Comparison of ENCODE assay signal across 8 cellular contexts in genomic region chr13:26929971-26930730, GRCh38.
DNase-seq lines count a peak whose midpoint lies in the region; ATAC-seq and TF ChIP-seq lines count a peak whose summit lies in the region.

No MANE protein-coding gene starts in this region.

- H3K27me3 Mint-ChIP-seq in CD8-positive, alpha-beta T cell (ENCODE audit: low read depth), result peaks cover 2% of the 10 kb centered on the region
- H3K27me3 Mint-ChIP-seq in WTC11 (ENCODE audit: low read depth), result no peaks in the 10 kb centered on the region; the same call in 1 of the 2 replicates

- ATAC-seq in CD8-positive, alpha-beta T cell, result peak; percentile 44
- peak; percentile 93 for ATAC-seq in WTC11
- no peak for ATAC-seq in HG03460 (IDR thresholded peaks at IDR 0.05; ENCODE audit: unreplicated experiment)

- H3K36me3 ChIP-seq in CD8-positive, alpha-beta T cell (ENCODE audit: insufficient read depth, low read length), result no peaks in the 10 kb centered on the region
- H3K36me3 ChIP-seq in HEK293 (ENCODE audit: control insufficient read depth in 2 of 2, insufficient read depth in 1 of 2, low read length in 2 of 2), result no peaks in the 10 kb centered on the region
- no peaks in the 10 kb centered on the region for H3K36me3 ChIP-seq in mammary epithelial cell (ENCODE audit: insufficient read depth, low read length)

- no peak overlapping the region for H3K4me3 Mint-ChIP-seq in CD8-positive, alpha-beta T cell
- H3K4me3 Mint-ChIP-seq in WTC11, result peak overlapping the region; percentile 59

- dilution Hi-C loops in mammary epithelial cell (cut with HindIII; ENCODE audit: low sequenced_read_pairs), result no loop called here

- intact Hi-C loops in CD8-positive, alpha-beta T cell (cut with DNase I, micrococcal nuclease), result loop anchor here (1.0 to 5.0 kb wide), 4 partner anchors 208 to 746 kb away; no protein-coding TSS in a partner anchor
- intact Hi-C loops in mammary epithelial cell (cut with micrococcal nuclease), result loop anchor here (1.0 to 2.0 kb wide), 3 partner anchors 57 to 745 kb away; no protein-coding TSS in a partner anchor

- in situ Hi-C loops in mammary epithelial cell (cut with MboI; ENCODE audit: low sequenced_read_pairs in 2 of 2), result loop anchor here (5.0 to 10.0 kb wide), 2 partner anchors 215 to 223 kb away; no protein-coding TSS in a partner anchor

- peak; percentile 51 to 83 (median 64) for DNase-seq in CD8-positive, alpha-beta T cell
- DNase-seq in NCI-H2227 (lab: John Stamatoyannopoulos, UW; ENCODE audit: unreplicated experiment) (peak; percentile 90), WTC11 (ENCODE audit: low spot score) (peak; percentile 89), mammary epithelial cell (peak; percentile 28), iris pigment epithelial cell (ENCODE audit: low read depth) (peak; percentile 57)
- peak; percentile 52 to 56 for DNase-seq in stimulated activated CD4-positive, alpha-beta T cell treated with anti-CD3 and anti-CD28 coated beads, Interleukin-15, amount 100 ng/mL, for 48 hours (ENCODE audit: low read depth in 2 of 2)

- H3K27ac ChIP-seq in CD8-positive, alpha-beta T cell (ENCODE audit: low read depth, low read length), result no peak overlapping the region
- H3K27ac ChIP-seq in HEK293 (ENCODE audit: extremely low read depth, low read depth, low read length) (no peak overlapping the region), mammary epithelial cell (ENCODE audit: insufficient read depth, low read depth, low read length) (no peak overlapping the region)

- CTCF ChIA-PET in CD8-positive, alpha-beta T cell (lab: Charles Lee), result interaction anchor here (0.6 to 7.0 kb wide), 25 partner anchors 9 to 793 kb away, joined by 3 to 65 read pairs (median 4); no protein-coding TSS in a partner anchor
- CTCF ChIA-PET in HEK293 (lab: Yijun Ruan, JAX), result interaction anchor here (0.6 to 2.8 kb wide), 31 partner anchors 8 to 1712 kb away, joined by 3 to 10 read pairs (median 4); no protein-coding TSS in a partner anchor
- CTCF ChIA-PET in WTC11 (lab: Charles Lee), result interaction anchor here (0.5 to 3.1 kb wide), 49 partner anchors 11 to 1257 kb away, joined by 3 to 32 read pairs (median 4); no protein-coding TSS in a partner anchor
- CTCF ChIA-PET in mammary epithelial cell (lab: Charles Lee; ENCODE audit: low non-redundant PET), result interaction anchor here (0.6 to 0.7 kb wide), 2 partner anchors 220 to 728 kb away, joined by 4 to 12 read pairs; no protein-coding TSS in a partner anchor

- no peaks in the 10 kb centered on the region for H4K20me1 ChIP-seq in mammary epithelial cell (ENCODE audit: insufficient read depth, low read length)

- H3K27ac Mint-ChIP-seq in CD8-positive, alpha-beta T cell, result no peak overlapping the region
- H3K27ac Mint-ChIP-seq in WTC11, result 0 out of 2 replicates have a peak overlapping the region, but pooled peaks have one; percentile 33

- 8% methylated on average over 20 of the region's 21 CpGs for WGBS in mammary epithelial cell (ENCODE audit: low coverage, missing lambda C conversion rate)

- POLR2A ChIA-PET in CD8-positive, alpha-beta T cell (lab: Charles Lee), result interaction anchor here (0.6 kb wide), 1 partner anchor 89 kb away, joined by 3 read pairs; no protein-coding TSS in a partner anchor
- POLR2A ChIA-PET in HEK293 (lab: Yijun Ruan, JAX), result interaction anchor here (0.6 kb wide), 1 partner anchor 898 kb away, joined by 8 read pairs; no protein-coding TSS in a partner anchor
- POLR2A ChIA-PET in WTC11 (lab: Charles Lee), result interaction anchor here (0.5 to 0.7 kb wide), 3 partner anchors 10 to 159 kb away, joined by 3 to 6 read pairs (median 5); no protein-coding TSS in a partner anchor

- no peak overlapping the region for H3K4me3 ChIP-seq in CD8-positive, alpha-beta T cell (ENCODE audit: low read depth, low read length)
- no peak overlapping the region for H3K4me3 ChIP-seq in HEK293 (ENCODE audit: low read depth, low read length)
- no peak overlapping the region for H3K4me3 ChIP-seq in mammary epithelial cell (replicated peaks in 1 of 3; ENCODE audit: insufficient read depth in 1 of 3, low read depth in 2 of 3, low read length in 3 of 3)

- H3K4me1 Mint-ChIP-seq in CD8-positive, alpha-beta T cell (ENCODE audit: low read depth), result peaks cover 3% of the 10 kb centered on the region
- H3K4me1 Mint-ChIP-seq in WTC11, result 0 out of 2 replicates have a peak, but pooled peaks cover 2% of the 10 kb centered on the region

- H2AFZ ChIP-seq in mammary epithelial cell (ENCODE audit: low read depth, low read length), result peak overlapping the region; percentile 46

- H3K4me1 ChIP-seq in CD8-positive, alpha-beta T cell (ENCODE audit: insufficient read depth, low read length), result no peaks in the 10 kb centered on the region
- no peaks in the 10 kb centered on the region for H3K4me1 ChIP-seq in HEK293 (ENCODE audit: control insufficient read depth, insufficient read depth, low read length)
- H3K4me1 ChIP-seq in mammary epithelial cell (ENCODE audit: insufficient read depth, low read length), result no peaks in the 10 kb centered on the region

- TF ChIP-seq CTCF in CD8-positive, alpha-beta T cell (IDR thresholded peaks at IDR 0.05), result peak; percentile 96
- TF ChIP-seq CTCF in HEK293 (tag by site-specific recombination; IDR thresholded peaks at IDR 0.05) (peak; percentile 51; the same call in 1 of the 2 replicates), WTC11 (IDR thresholded peaks at IDR 0.05) (peak; percentile 97), mammary epithelial cell (conservative IDR thresholded peaks at IDR 0.05 in 1 of 2, IDR thresholded peaks at IDR 0.05 in 1 of 2; ENCODE audit: extremely low read depth in 1 of 2, insufficient read depth in 1 of 2, low read depth in 1 of 2, low read length in 2 of 2) (peak; percentile 86 to 89)

- BruUV-seq in mammary epithelial cell (replicated peaks; lab: Mats Ljungman, UMichigan), result no TSS peak

- no peaks in the 10 kb centered on the region for H3K27me3 ChIP-seq in CD8-positive, alpha-beta T cell (ENCODE audit: insufficient read depth, low read length)
- no peaks in the 10 kb centered on the region for H3K27me3 ChIP-seq in mammary epithelial cell (ENCODE audit: insufficient read depth, low read length)

- no peaks in the 10 kb centered on the region for H3K9me3 ChIP-seq in CD8-positive, alpha-beta T cell (ENCODE audit: low read length)
- H3K9me3 ChIP-seq in HEK293 (ENCODE audit: control insufficient read depth, insufficient read depth, low read depth, low read length) (no peaks in the 10 kb centered on the region), mammary epithelial cell (replicated peaks; ENCODE audit: insufficient read depth, low read length) (no peaks in the 10 kb centered on the region)

- H3K36me3 Mint-ChIP-seq in CD8-positive, alpha-beta T cell, result no peaks in the 10 kb centered on the region
- H3K36me3 Mint-ChIP-seq in WTC11, result no peaks in the 10 kb centered on the region

- no peaks in the 10 kb centered on the region for H3K9me3 Mint-ChIP-seq in CD8-positive, alpha-beta T cell
- peaks cover 5% of the 10 kb centered on the region; the same call in 1 of the 2 replicates for H3K9me3 Mint-ChIP-seq in WTC11

- H3K9ac ChIP-seq in mammary epithelial cell (ENCODE audit: insufficient read depth, low read length), result no peak overlapping the region

- H3K4me2 ChIP-seq in mammary epithelial cell (ENCODE audit: insufficient read depth, low read depth, low read length), result no peak overlapping the region

- no peaks in the 10 kb centered on the region for H3K79me2 ChIP-seq in mammary epithelial cell (ENCODE audit: insufficient read depth, low read length)

TF ChIP-seq in HEK293, 187 proteins besides CTCF, POLR2A, EP300 and RAD21 (continues in another document):
- peak; percentile 59 for TF ChIP-seq ZNF366 (tag by site-specific recombination; conservative IDR thresholded peaks at IDR 0.05)
- TF ChIP-seq, protein P1, sequence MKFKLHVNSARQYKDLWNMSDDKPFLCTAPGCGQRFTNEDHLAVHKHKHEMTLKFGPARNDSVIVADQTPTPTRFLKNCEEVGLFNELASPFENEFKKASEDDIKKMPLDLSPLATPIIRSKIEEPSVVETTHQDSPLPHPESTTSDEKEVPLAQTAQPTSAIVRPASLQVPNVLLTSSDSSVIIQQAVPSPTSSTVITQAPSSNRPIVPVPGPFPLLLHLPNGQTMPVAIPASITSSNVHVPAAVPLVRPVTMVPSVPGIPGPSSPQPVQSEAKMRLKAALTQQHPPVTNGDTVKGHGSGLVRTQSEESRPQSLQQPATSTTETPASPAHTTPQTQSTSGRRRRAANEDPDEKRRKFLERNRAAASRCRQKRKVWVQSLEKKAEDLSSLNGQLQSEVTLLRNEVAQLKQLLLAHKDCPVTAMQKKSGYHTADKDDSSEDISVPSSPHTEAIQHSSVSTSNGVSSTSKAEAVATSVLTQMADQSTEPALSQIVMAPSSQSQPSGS (tag by site-specific recombination; IDR thresholded peaks at IDR 0.05; ENCODE audit: low read depth), result peak; percentile 86
- TF ChIP-seq ZNF19 (tag by site-specific recombination; IDR thresholded peaks at IDR 0.05; ENCODE audit: low read depth), result no peak
- 0 out of 2 replicates have a peak, but pooled peaks have one; percentile 60 for TF ChIP-seq ZNF561 (tag by site-specific recombination; IDR thresholded peaks at IDR 0.05; ENCODE audit: borderline replicate concordance)
- peak; percentile 94 for TF ChIP-seq ZNF629 (tag by site-specific recombination; IDR thresholded peaks at IDR 0.05)
- peak; percentile 76 for TF ChIP-seq ZNF660 (tag by site-specific recombination; IDR thresholded peaks at IDR 0.05)

TF ChIP-seq in WTC11, 78 proteins besides CTCF, POLR2A, EP300 and RAD21:
- TF ChIP-seq SMAD4 (CRISPR knock-in tag; IDR thresholded peaks at IDR 0.05) (no peak), ZBTB21 (CRISPR knock-in tag; IDR thresholded peaks at IDR 0.05; ENCODE audit: borderline replicate concordance) (peak; percentile 67; the same call in 1 of the 2 replicates)

Comparison
In these comparisons a context has a peak if more than half of its experiments do, and no peak if none do; other contexts are left out.
1. DNase-seq: peak in every context shown above with its lines; median percentile 90 in NCI-H2227; 89 in WTC11; 64 in CD8-positive, alpha-beta T cell; 57 in iris pigment epithelial cell; 54 in stimulated activated CD4-positive, alpha-beta T cell treated with anti-CD3 and anti-CD28 coated beads, Interleukin-15, amount 100 ng/mL, for 48 hours; 28 in mammary epithelial cell.